Comparison of ENCODE assay signal across 23 cellular contexts in the genomic region with DNA sequence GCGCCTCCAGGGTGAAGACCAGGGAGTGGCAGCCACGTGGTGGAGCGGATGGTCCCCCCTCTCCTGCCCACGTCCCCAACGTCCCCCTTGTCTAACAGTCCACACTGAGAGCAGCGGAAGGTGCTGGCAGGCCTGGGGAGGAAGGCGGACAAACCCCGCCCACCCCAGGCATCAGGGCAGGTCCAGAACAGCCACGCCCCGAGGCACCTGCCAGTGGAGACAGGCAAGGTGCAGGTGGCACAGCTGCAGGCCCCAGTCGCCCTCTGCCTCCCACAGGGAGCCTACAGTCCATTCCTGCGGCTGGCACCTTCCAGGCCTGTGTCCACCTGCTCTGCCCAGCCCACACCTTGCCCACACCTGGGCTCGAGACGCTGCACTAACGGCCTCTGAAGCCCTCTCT. TPM values are rescaled to one million over a fixed set of nuclear protein-coding genes. Genes with fewer than 3 reads are reported as not detected.
"Had no signal": no experiment of that assay in that cellular context is flagged by ENCODE, and none has a peak within 500 bp of the region (broad histone marks: within the 10 kb centered on the region; RNA-seq: fewer than 3 reads in every experiment).

No MANE protein-coding gene starts in this region.

- H3K9me3 ChIP-seq: gastrocnemius medialis, heart left ventricle, lower lobe of right lung, sigmoid colon, thyroid gland, vagina had no signal

- H3K9me3 Mint-ChIP-seq: activated T-cell treated with anti-CD3 and anti-CD28 coated beads, Interleukin-2, amount 50 U/mL, for 4 hours; mesothelial cell of epicardium had no signal

- H3K27me3 ChIP-seq: gastrocnemius medialis, heart left ventricle, sigmoid colon, thyroid gland, vagina had no signal

- H3K4me3 ChIP-seq: gastrocnemius medialis, heart left ventricle, lower lobe of right lung, sigmoid colon, thyroid gland, vagina had no signal

- H3K27ac ChIP-seq: epithelial cell of prostate, gastrocnemius medialis, heart left ventricle, lower lobe of right lung, sigmoid colon, thyroid gland, vagina, VCaP had no signal

- H3K27me3 Mint-ChIP-seq: effector memory CD8-positive, alpha-beta T cell had no signal

- H3K4me3 Mint-ChIP-seq: activated T-cell treated with anti-CD3 and anti-CD28 coated beads, Interleukin-2, amount 50 U/mL, for 4 hours; effector memory CD8-positive, alpha-beta T cell; mesothelial cell of epicardium had no signal

- H3K27ac Mint-ChIP-seq: effector memory CD8-positive, alpha-beta T cell; mesothelial cell of epicardium had no signal

- DNase-seq: activated CD4-positive, alpha-beta T cell treated with anti-CD3 and anti-CD28 coated beads for 1 hour; activated CD4-positive, alpha-beta T cell treated with anti-CD3 and anti-CD28 coated beads, Interleukin-2, amount 50 U/mL, for 4 hours; activated effector memory CD4-positive, alpha-beta T cell treated with Interleukin-2 at 50 U/mL for 16 hours; activated naive CD4-positive, alpha-beta T cell treated with anti-CD3 and anti-CD28 coated beads, Interleukin-2, amount 50 U/mL, for 16 hours; activated T-cell treated with anti-CD3 and anti-CD28 coated beads, Interleukin-2, amount 50 U/mL, for 4 hours; dermis blood vessel endothelial cell; effector memory CD8-positive, alpha-beta T cell; gastrocnemius medialis; heart left ventricle; lower lobe of right lung; sigmoid colon; stimulated activated CD4-positive, alpha-beta T cell treated with anti-CD3 and anti-CD28 coated beads, Interleukin-1b, Interleukin-23, amount 100 ng/mL, for 48 hours; thyroid gland had no signal

- H3K4me1 ChIP-seq: gastrocnemius medialis, heart left ventricle, lower lobe of right lung, thyroid gland had no signal

- H3K4me1 Mint-ChIP-seq: mesothelial cell of epicardium had no signal

- ATAC-seq: activated T-cell treated with anti-CD3 and anti-CD28 coated beads, Interleukin-2, amount 50 U/mL, for 4 hours; effector memory CD8-positive, alpha-beta T cell; gastrocnemius medialis; heart left ventricle; lower lobe of right lung had no signal

RNA-seq across cellular contexts. Expression of gene CYP2W1, which starts 24.9 kb away (rescaled TPM):
- total RNA-seq: activated T-cell treated with anti-CD3 and anti-CD28 coated beads, Interleukin-2, amount 50 U/mL, for 4 hours; astrocyte; bronchial epithelial cell; cerebellum; dermis blood vessel endothelial cell; gastrocnemius medialis; heart left ventricle; lower lobe of right lung; myocyte; osteocyte; pulmonary artery endothelial cell; thyroid gland had no signal
